Comparison of ENCODE assay signal across 8 cellular contexts in the genomic region with DNA sequence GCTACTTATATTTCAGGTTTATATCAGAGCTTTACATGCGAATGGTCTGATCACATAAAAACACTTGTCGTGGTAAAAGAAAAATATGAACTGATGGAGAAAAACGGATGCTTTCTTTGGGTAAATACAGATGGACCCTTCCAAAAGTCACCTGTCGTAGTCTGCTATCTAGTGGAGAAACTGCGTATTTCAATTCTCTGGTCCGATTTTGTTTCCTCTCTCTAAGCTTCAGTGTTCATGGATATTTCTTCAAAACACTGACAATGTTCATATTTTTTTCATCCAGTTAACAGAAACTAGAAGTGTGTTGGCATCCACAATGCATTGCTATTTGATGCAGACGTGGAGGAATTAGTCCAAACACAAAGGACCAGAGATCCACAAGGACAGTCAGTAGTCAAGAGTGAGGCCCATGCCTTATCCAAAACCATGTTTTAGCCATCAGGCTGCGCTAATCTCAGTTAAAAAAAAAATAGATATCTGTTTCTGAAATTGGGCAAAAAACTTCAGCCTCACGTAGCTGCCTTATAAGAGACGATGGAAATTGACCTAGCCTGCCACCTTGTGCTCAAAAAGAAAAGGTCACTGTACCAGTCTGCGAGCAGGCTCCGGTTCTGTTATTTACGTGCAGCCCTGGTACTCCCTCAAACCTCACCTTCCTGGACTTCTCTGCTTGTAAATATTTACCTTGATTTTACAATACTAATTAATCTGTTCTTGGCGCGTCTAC. TPM values are rescaled to one million over a fixed set of nuclear protein-coding genes. Genes with fewer than 3 reads are reported as not detected.
DNase-seq lines count a peak whose midpoint lies in the region; ATAC-seq and TF ChIP-seq lines count a peak whose summit lies in the region.

No MANE protein-coding gene starts in this region.

- H3K27me3 ChIP-seq in foreskin keratinocyte (peaks cover 7% of the 10 kb centered on the region), neuron (ENCODE audit: insufficient read depth, low read length) (no peaks in the 10 kb centered on the region)

- DNase-seq in CD14-positive monocyte (ENCODE audit: low spot score), result peak; percentile 51
- DNase-seq in NCI-H69 (lab: John Stamatoyannopoulos, UW), result peak; percentile 52
- DNase-seq in activated T-cell treated with anti-CD3 and anti-CD28 coated beads, Interleukin-2, amount 50 U/mL, for 48 hours, result peak; percentile 23 to 34
- no peak for DNase-seq in foreskin keratinocyte

- H3K36me3 ChIP-seq in neuron (ENCODE audit: insufficient read depth, low read length), result no peaks in the 10 kb centered on the region

- H3K27ac Mint-ChIP-seq in CD14-positive monocyte, result peak overlapping the region in 3 of 7 donors; percentile 88 to 90 (median 90)

- H3K4me3 Mint-ChIP-seq in CD14-positive monocyte, result no peak overlapping the region

- H2AFZ ChIP-seq in neuron (ENCODE audit: low read depth, low read length), result peak overlapping the region; percentile 52

- H3K27me3 Mint-ChIP-seq in CD14-positive monocyte (ENCODE audit: low read depth in 3 of 3), result peaks cover 4 to 12% (median 12%) of the 10 kb centered on the region in 3 donors

- intact Hi-C loops in CD14-positive monocyte (cut with micrococcal nuclease), result no loop called here

- H3K9me3 Mint-ChIP-seq in CD14-positive monocyte, result peaks cover 0 to 2% (median 0%) of the 10 kb centered on the region in 7 donors

- ATAC-seq in GM18907 (IDR thresholded peaks at IDR 0.05; ENCODE audit: unreplicated experiment) (peak; percentile 95), HG03139 (IDR thresholded peaks at IDR 0.05; ENCODE audit: unreplicated experiment) (peak; percentile 90), foreskin keratinocyte (peak; percentile 83), GM21737 (IDR thresholded peaks at IDR 0.05; ENCODE audit: unreplicated experiment) (no peak)

- H3K4me1 Mint-ChIP-seq in CD14-positive monocyte, result peaks cover 44% of the 10 kb centered on the region

- H3K9me3 ChIP-seq in neuron (ENCODE audit: low read length), result no peaks in the 10 kb centered on the region

- H3K4me1 ChIP-seq in foreskin keratinocyte (peaks cover 6% of the 10 kb centered on the region), neuron (ENCODE audit: insufficient read depth, low read length) (peaks cover 3% of the 10 kb centered on the region)

- no peaks in the 10 kb centered on the region for H3K36me3 Mint-ChIP-seq in CD14-positive monocyte

- H3K27ac ChIP-seq in foreskin keratinocyte, result no peak overlapping the region

- H3K4me3 ChIP-seq in neuron (ENCODE audit: low read length), result peak overlapping the region; percentile 31

- TF ChIP-seq CTCF in CD14-positive monocyte (IDR thresholded peaks at IDR 0.05) (peak; percentile 77), foreskin keratinocyte (conservative IDR thresholded peaks at IDR 0.05) (peak; percentile 69)

RNA-seq across cellular contexts. Expression of a gene that starts 16.0 kb away (rescaled TPM):
- polyA plus RNA-seq in CD14-positive monocyte, result not detected
- total RNA-seq in foreskin keratinocyte, result not detected in 2 replicates
- polyA plus RNA-seq in foreskin keratinocyte, result not detected in 2 replicates

RNA-seq across cellular contexts. Expression of a gene that starts 49.4 kb away (rescaled TPM):
- polyA plus RNA-seq in CD14-positive monocyte, result not detected
- total RNA-seq in foreskin keratinocyte, result not detected in 2 replicates
- not detected in 2 replicates for polyA plus RNA-seq in foreskin keratinocyte

Comparison
In these comparisons a context has a peak if more than half of its experiments do, and no peak if none do; other contexts are left out.
1. DNase-seq: peak in CD14-positive monocyte (single experiment), NCI-H69 (single experiment) and activated T-cell treated with anti-CD3 and anti-CD28 coated beads, Interleukin-2, amount 50 U/mL, for 48 hours (2 of 2); none in foreskin keratinocyte (0 of 2).